10 cellular contexts compared by ENCODE assay signal in genomic region chr18:62611395-62612241, GRCh38.
DNase-seq lines count a peak whose midpoint lies in the region; ATAC-seq and TF ChIP-seq lines count a peak whose summit lies in the region.
"Had no signal": no experiment of that assay in that cellular context is flagged by ENCODE, and none has a peak within 500 bp of the region (broad histone marks: within the 10 kb centered on the region; RNA-seq: fewer than 3 reads in every experiment).

No MANE protein-coding gene starts in this region.

- TF ChIP-seq CTCF in WERI-Rb-1 (IDR thresholded peaks at IDR 0.05; ENCODE audit: low read depth, low read length) (no peak), fibroblast of villous mesenchyme (IDR thresholded peaks at IDR 0.05; ENCODE audit: insufficient read depth, low read depth, low read length) (no peak)

- H3K27me3 ChIP-seq in WERI-Rb-1 (ENCODE audit: insufficient read depth, low read depth, severe bottlenecking) = no peaks in the 10 kb centered on the region
- H3K27me3 ChIP-seq in subcutaneous abdominal adipose tissue (ENCODE audit: control insufficient read depth in 5 of 5, insufficient read depth in 4 of 5, low read length in 5 of 5) = peaks cover 3 to 9% (median 5%) of the 10 kb centered on the region in 5 donors

- H3K27ac ChIP-seq in WERI-Rb-1 = peak overlapping the region; percentile 60
- H3K27ac ChIP-seq in subcutaneous abdominal adipose tissue (ENCODE audit: low read depth, low read length) = no peak overlapping the region
- H3K27ac ChIP-seq: VCaP had no signal

- peaks cover 5 to 24% (median 14%) of the 10 kb centered on the region in 5 donors for H3K4me1 ChIP-seq in subcutaneous abdominal adipose tissue (ENCODE audit: control insufficient read depth in 5 of 5, insufficient read depth in 5 of 5, low read length in 5 of 5)

- H3K36me3 ChIP-seq in WERI-Rb-1 (no peaks in the 10 kb centered on the region), subcutaneous abdominal adipose tissue (ENCODE audit: control insufficient read depth in 5 of 5, insufficient read depth in 5 of 5, low read length in 5 of 5) (no peaks in the 10 kb centered on the region)

- intact Hi-C loops in left colon (cut with DNase I, micrococcal nuclease) = no loop called here

- H3K9me3 ChIP-seq in WERI-Rb-1 (ENCODE audit: severe bottlenecking) = peaks cover 5% of the 10 kb centered on the region
- peaks cover 0 to 5% (median 0%) of the 10 kb centered on the region in 5 donors for H3K9me3 ChIP-seq in subcutaneous abdominal adipose tissue (ENCODE audit: control insufficient read depth in 5 of 5, low read length in 5 of 5)

- H3K9ac ChIP-seq in subcutaneous abdominal adipose tissue (ENCODE audit: low read length in 5 of 5) = no peak overlapping the region

- DNase-seq in WERI-Rb-1 = peak; percentile 25
- no peak for DNase-seq in fibroblast of villous mesenchyme (ENCODE audit: low read depth)
- DNase-seq in myocyte (ENCODE audit: low read depth) = peak; percentile 31
- DNase-seq in kidney glomerular epithelial cell (lab: John Stamatoyannopoulos, UW) = no peak
- no peak for DNase-seq in GM19238 (ENCODE audit: insufficient read length, low spot score)
- no peak for DNase-seq in SHP77 treated with DMSO at 0.1 percent for 48 hours (lab: John Stamatoyannopoulos, UW)
- no peak for DNase-seq in left colon
- DNase-seq: activated T-cell treated with anti-CD3 and anti-CD28 coated beads, Interleukin-2, amount 50 U/mL, for 48 hours had no signal

- peak overlapping the region; percentile 53 for H3K4me3 ChIP-seq in WERI-Rb-1 (ENCODE audit: low read depth, low read length)
- H3K4me3 ChIP-seq in fibroblast of villous mesenchyme (ENCODE audit: low read depth, low read length) = peak overlapping the region; percentile 28
- peak overlapping the region in 4 of 5 donors; percentile 3 to 49 (median 34) for H3K4me3 ChIP-seq in subcutaneous abdominal adipose tissue (ENCODE audit: low read depth in 1 of 5, low read length in 5 of 5)

- no peak for ATAC-seq in left colon

Comparison
In these comparisons a context has a peak if more than half of its experiments do, and no peak if none do; other contexts are left out.
1. DNase-seq: peak in WERI-Rb-1 (single experiment) and myocyte (single experiment); none in fibroblast of villous mesenchyme (single experiment), kidney glomerular epithelial cell (single experiment), GM19238 (single experiment), SHP77 treated with DMSO at 0.1 percent for 48 hours (single experiment) and left colon (0 of 2).
2. Peak in every context shown above with its lines, with median percentiles within 50 percentile points of each other: H3K4me3 ChIP-seq.